ENCODE assay signal across 2 cellular contexts in the genomic region with DNA sequence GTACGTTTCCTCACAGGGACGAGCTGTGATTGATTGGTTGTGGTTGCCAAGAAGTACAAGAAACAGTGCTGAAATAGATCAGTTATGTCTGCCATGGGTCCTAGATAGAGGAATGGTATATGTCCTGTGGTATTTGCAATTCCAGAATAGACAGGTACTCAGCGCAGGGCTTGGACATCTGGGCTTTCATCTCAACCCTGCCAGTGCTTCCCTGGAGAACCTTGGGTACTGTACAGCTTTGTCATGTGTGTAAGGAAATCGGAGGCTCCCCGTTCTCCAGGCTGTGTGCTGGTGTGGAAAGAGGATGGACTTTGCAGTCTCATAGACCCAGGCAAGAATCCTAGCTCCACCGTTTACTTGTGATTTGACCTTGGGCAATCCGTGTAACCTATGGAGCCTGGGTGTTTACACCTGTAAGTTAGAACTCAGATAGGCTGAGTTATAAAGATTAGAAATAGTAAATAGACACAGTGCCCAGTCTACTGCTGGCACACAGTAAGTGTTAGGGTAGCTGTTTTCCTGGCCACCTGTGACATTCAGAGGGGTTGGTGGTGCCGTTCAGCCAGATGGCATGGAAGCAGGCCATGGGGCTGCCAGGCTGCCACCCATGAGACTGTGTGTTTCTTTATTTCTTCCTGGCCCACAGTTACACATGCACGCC.
TF ChIP-seq lines count a peak whose summit lies in the region.

No MANE protein-coding gene starts in this region.

TF ChIP-seq in HepG2, 621 proteins besides CTCF, POLR2A, EP300 and RAD21 (continued from another document):
- TF ChIP-seq, protein P1, sequence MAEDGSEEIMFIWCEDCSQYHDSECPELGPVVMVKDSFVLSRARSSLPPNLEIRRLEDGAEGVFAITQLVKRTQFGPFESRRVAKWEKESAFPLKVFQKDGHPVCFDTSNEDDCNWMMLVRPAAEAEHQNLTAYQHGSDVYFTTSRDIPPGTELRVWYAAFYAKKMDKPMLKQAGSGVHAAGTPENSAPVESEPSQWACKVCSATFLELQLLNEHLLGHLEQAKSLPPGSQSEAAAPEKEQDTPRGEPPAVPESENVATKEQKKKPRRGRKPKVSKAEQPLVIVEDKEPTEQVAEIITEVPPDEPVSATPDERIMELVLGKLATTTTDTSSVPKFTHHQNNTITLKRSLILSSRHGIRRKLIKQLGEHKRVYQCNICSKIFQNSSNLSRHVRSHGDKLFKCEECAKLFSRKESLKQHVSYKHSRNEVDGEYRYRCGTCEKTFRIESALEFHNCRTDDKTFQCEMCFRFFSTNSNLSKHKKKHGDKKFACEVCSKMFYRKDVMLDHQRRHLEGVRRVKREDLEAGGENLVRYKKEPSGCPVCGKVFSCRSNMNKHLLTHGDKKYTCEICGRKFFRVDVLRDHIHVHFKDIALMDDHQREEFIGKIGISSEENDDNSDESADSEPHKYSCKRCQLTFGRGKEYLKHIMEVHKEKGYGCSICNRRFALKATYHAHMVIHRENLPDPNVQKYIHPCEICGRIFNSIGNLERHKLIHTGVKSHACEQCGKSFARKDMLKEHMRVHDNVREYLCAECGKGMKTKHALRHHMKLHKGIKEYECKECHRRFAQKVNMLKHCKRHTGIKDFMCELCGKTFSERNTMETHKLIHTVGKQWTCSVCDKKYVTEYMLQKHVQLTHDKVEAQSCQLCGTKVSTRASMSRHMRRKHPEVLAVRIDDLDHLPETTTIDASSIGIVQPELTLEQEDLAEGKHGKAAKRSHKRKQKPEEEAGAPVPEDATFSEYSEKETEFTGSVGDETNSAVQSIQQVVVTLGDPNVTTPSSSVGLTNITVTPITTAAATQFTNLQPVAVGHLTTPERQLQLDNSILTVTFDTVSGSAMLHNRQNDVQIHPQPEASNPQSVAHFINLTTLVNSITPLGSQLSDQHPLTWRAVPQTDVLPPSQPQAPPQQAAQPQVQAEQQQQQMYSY (CRISPR knock-in tag; IDR thresholded peaks at IDR 0.05), result peak; percentile 56; the same call in 1 of the 2 replicates
TF ChIP-seq in HepG2: peak in this region for 1.

TF ChIP-seq in WTC11, 78 proteins besides CTCF, POLR2A, EP300 and RAD21 (continued from another document):
- TF ChIP-seq TCF7 (CRISPR knock-in tag; IDR thresholded peaks at IDR 0.05; ENCODE audit: low read depth) (no peak), GABPB1 (CRISPR knock-in tag; IDR thresholded peaks at IDR 0.05) (no peak), TP53 (CRISPR knock-in tag; IDR thresholded peaks at IDR 0.05) (no peak), RELA (CRISPR knock-in tag; IDR thresholded peaks at IDR 0.05; ENCODE audit: borderline replicate concordance) (no peak), SMAD4 (CRISPR knock-in tag; IDR thresholded peaks at IDR 0.05) (no peak), CREB1 (CRISPR knock-in tag; IDR thresholded peaks at IDR 0.05) (no peak), ZNF138 (CRISPR knock-in tag; conservative IDR thresholded peaks at IDR 0.05) (no peak)
- TF ChIP-seq, protein P2, sequence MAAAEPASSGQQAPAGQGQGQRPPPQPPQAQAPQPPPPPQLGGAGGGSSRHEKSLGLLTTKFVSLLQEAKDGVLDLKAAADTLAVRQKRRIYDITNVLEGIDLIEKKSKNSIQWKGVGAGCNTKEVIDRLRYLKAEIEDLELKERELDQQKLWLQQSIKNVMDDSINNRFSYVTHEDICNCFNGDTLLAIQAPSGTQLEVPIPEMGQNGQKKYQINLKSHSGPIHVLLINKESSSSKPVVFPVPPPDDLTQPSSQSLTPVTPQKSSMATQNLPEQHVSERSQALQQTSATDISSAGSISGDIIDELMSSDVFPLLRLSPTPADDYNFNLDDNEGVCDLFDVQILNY (CRISPR knock-in tag; IDR thresholded peaks at IDR 0.05), result no peak
- TF ChIP-seq, protein P3, sequence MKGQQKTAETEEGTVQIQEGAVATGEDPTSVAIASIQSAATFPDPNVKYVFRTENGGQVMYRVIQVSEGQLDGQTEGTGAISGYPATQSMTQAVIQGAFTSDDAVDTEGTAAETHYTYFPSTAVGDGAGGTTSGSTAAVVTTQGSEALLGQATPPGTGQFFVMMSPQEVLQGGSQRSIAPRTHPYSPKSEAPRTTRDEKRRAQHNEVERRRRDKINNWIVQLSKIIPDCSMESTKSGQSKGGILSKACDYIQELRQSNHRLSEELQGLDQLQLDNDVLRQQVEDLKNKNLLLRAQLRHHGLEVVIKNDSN (CRISPR knock-in tag; IDR thresholded peaks at IDR 0.05), result no peak
